16 cellular contexts compared by ENCODE assay signal in the genomic region with DNA sequence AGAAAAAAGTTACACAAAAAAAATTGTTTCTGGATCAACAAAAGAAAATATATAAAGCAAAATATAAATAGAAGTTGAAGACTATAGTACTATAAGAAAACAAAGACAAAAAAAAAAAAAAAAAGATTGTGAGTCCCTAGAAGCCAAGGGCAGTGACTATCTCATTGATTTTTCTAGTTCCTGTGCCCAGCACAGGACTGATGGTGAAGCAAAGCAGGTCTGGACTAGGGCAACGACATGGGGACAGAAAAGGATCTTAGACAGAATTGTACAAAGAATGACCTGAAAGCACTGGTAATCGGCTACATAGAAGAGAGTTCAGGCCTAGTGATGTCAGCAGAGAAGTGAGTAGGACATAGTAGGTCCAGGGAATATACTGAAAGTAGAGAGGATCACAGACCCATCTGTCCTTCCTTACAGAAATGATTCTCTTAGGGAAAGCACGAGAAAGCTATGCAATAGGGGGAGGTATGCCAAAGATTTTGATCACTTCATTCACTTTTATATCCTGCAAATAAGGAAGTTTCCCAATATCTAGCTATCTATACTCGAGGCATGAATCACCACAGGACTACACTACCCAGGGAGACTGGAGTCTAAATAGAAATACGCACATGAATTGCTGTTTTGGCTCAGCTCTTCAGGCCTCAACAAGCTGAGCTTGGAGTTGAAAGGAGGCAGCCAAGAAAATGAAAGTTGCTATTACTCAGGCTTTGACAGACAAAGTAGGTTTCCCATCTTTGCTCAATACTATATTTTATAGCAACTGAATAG.
DNase-seq lines count a peak whose midpoint lies in the region; FAIRE-seq and TF ChIP-seq lines count a peak whose summit lies in the region.
"Had no signal": no experiment of that assay in that cellular context is flagged by ENCODE, and none has a peak within 500 bp of the region (broad histone marks: within the 10 kb centered on the region; RNA-seq: fewer than 3 reads in every experiment).

No MANE protein-coding gene starts in this region.

- TF ChIP-seq CTCF in RWPE1 (conservative IDR thresholded peaks at IDR 0.05; ENCODE audit: low read depth) (no peak), fibroblast of pulmonary artery (IDR thresholded peaks at IDR 0.05; ENCODE audit: low read length, missing control alignments) (no peak), nephron progenitor cell (IDR thresholded peaks at IDR 0.05) (no peak), type B pancreatic cell (conservative IDR thresholded peaks at IDR 0.05) (no peak)

- no peak for FAIRE-seq in GM12891 (lab: Jason Lieb, UNC)

- H3K27ac Mint-ChIP-seq in nephron progenitor cell (peak overlapping the region; percentile 23), type B pancreatic cell (no peak overlapping the region)
- H3K27ac Mint-ChIP-seq: activated CD4-positive, alpha-beta T cell treated with anti-CD3 and anti-CD28 coated beads for 36 hours; activated T-cell treated with anti-CD3 and anti-CD28 coated beads, Interleukin-2, amount 50 U/mL, for 72 hours had no signal

- peaks cover 19% of the 10 kb centered on the region for H3K4me1 Mint-ChIP-seq in nephron progenitor cell
- peaks cover 40% of the 10 kb centered on the region for H3K4me1 Mint-ChIP-seq in type B pancreatic cell (ENCODE audit: unreplicated experiment)
- H3K4me1 Mint-ChIP-seq: activated CD4-positive, alpha-beta T cell treated with anti-CD3 and anti-CD28 coated beads for 36 hours had no signal

- POLR2A ChIA-PET in RWPE1 (lab: Yijun Ruan, JAX; ENCODE audit: low non-redundant PET): no interaction called here

- H3K27me3 Mint-ChIP-seq in nephron progenitor cell (ENCODE audit: low read depth, poor library complexity): no peaks in the 10 kb centered on the region
- H3K27me3 Mint-ChIP-seq in type B pancreatic cell: no peaks in the 10 kb centered on the region
- H3K27me3 Mint-ChIP-seq: activated CD4-positive, alpha-beta T cell treated with anti-CD3 and anti-CD28 coated beads for 36 hours had no signal

- DNase-seq in AG20443 (ENCODE audit: low spot score) (peak; percentile 75), RWPE1 (ENCODE audit: low spot score) (peak; percentile 30), fibroblast of pulmonary artery (ENCODE audit: low read depth) (peak; percentile 91), nephron progenitor cell (no peak), HUDEP-2 (lab: John Stamatoyannopoulos, UW; ENCODE audit: unreplicated experiment in 76 of 76) (no peak), type B pancreatic cell (ENCODE audit: extremely low spot score, unreplicated experiment) (no peak), GM12891 (ENCODE audit: insufficient read length, low spot score) (no peak)
- DNase-seq in stimulated activated naive CD4-positive, alpha-beta T cell (lab: John Stamatoyannopoulos, UW): no peak
- DNase-seq: activated CD4-positive, alpha-beta T cell treated with anti-CD3 and anti-CD28 coated beads for 36 hours; activated T-cell treated with anti-CD3 and anti-CD28 coated beads, Interleukin-2, amount 50 U/mL, for 72 hours; AML-193; glutamatergic neuron; NCI-H1105; NCI-H748 treated with DMSO at 0.1 percent for 48 hours; right lobe of liver; SW 1271 had no signal

- CTCF ChIA-PET in RWPE1 (lab: Yijun Ruan, JAX): no interaction called here

- H3K27ac ChIP-seq in RWPE1: no peak overlapping the region
- H3K27ac ChIP-seq: right lobe of liver had no signal

- no peak overlapping the region for H3K4me3 Mint-ChIP-seq in nephron progenitor cell
- H3K4me3 Mint-ChIP-seq in type B pancreatic cell: no peak overlapping the region
- H3K4me3 Mint-ChIP-seq: activated CD4-positive, alpha-beta T cell treated with anti-CD3 and anti-CD28 coated beads for 36 hours; activated T-cell treated with anti-CD3 and anti-CD28 coated beads, Interleukin-2, amount 50 U/mL, for 72 hours had no signal

- no peaks in the 10 kb centered on the region for H3K9me3 Mint-ChIP-seq in nephron progenitor cell
- no peaks in the 10 kb centered on the region for H3K9me3 Mint-ChIP-seq in type B pancreatic cell
- H3K9me3 Mint-ChIP-seq: activated T-cell treated with anti-CD3 and anti-CD28 coated beads, Interleukin-2, amount 50 U/mL, for 72 hours had no signal

- H3K4me3 ChIP-seq in fibroblast of pulmonary artery (replicated peaks; ENCODE audit: low read depth, low read length): no peak overlapping the region
- H3K4me3 ChIP-seq: right lobe of liver had no signal

- H3K36me3 Mint-ChIP-seq in nephron progenitor cell (ENCODE audit: low read depth): peaks cover 10% of the 10 kb centered on the region
- H3K36me3 Mint-ChIP-seq in type B pancreatic cell: peaks cover 4% of the 10 kb centered on the region

- no peak for TF ChIP-seq POLR2A in GM12891 (IDR thresholded peaks at IDR 0.05; ENCODE audit: low read depth, low read length)

TF ChIP-seq in GM12891, 5 proteins besides CTCF, POLR2A, EP300 and RAD21:
- TF ChIP-seq TAF1 (IDR thresholded peaks at IDR 0.05; ENCODE audit: low read depth, low read length) (no peak), PAX5 (IDR thresholded peaks at IDR 0.05; ENCODE audit: insufficient read depth, low read length, severe bottlenecking) (no peak), POU2F2 (IDR thresholded peaks at IDR 0.05; ENCODE audit: low read depth, low read length) (no peak), POLR2AphosphoS5 (IDR thresholded peaks at IDR 0.05; ENCODE audit: low read depth, low read length) (no peak), SPI1 (IDR thresholded peaks at IDR 0.05; ENCODE audit: low read depth, low read length) (no peak)

Comparison
In these comparisons a context has a peak if more than half of its experiments do, and no peak if none do; other contexts are left out.
1. DNase-seq: peak in AG20443 (single experiment), RWPE1 (single experiment) and fibroblast of pulmonary artery (single experiment); none in nephron progenitor cell (single experiment), HUDEP-2 (0 of 76), stimulated activated naive CD4-positive, alpha-beta T cell (0 of 6), type B pancreatic cell (single experiment) and GM12891 (single experiment).